12 cellular contexts compared by ENCODE assay signal in genomic region chr17:55625516-55625915, GRCh38.
DNase-seq lines count a peak whose midpoint lies in the region; ATAC-seq and TF ChIP-seq lines count a peak whose summit lies in the region.
"Had no signal": no experiment of that assay in that cellular context is flagged by ENCODE, and none has a peak within 500 bp of the region (broad histone marks: within the 10 kb centered on the region; RNA-seq: fewer than 3 reads in every experiment).

No MANE protein-coding gene starts in this region.

- H3K4me3 Mint-ChIP-seq in CD4-positive, alpha-beta memory T cell, result peak overlapping the region in 4 of 8 donors; percentile 38 to 64 (median 54)

- CTCF ChIA-PET in CD4-positive, alpha-beta memory T cell (lab: Charles Lee; ENCODE audit: partially characterized antibody), result interaction anchor here (0.9 to 1.2 kb wide), 2 partner anchors 15 to 23 kb away, joined by 3 read pairs; no protein-coding TSS in a partner anchor

- intact Hi-C loops in CD4-positive, alpha-beta memory T cell (cut with micrococcal nuclease), result no loop called here

- peak overlapping the region; percentile 90; the same call in 1 of the 2 replicates for H2AFZ ChIP-seq in OCI-LY3 (ENCODE audit: low read depth, low read length)

- peaks cover 5 to 12% (median 11%) of the 10 kb centered on the region in 4 donors for H3K4me1 Mint-ChIP-seq in CD4-positive, alpha-beta memory T cell

- no peak for TF ChIP-seq CTCF in OCI-LY3 (IDR thresholded peaks at IDR 0.05; ENCODE audit: low read depth, low read length)
- TF ChIP-seq CTCF in upper lobe of left lung (IDR thresholded peaks at IDR 0.05), result no peak

- TF ChIP-seq POLR2A in upper lobe of left lung (IDR thresholded peaks at IDR 0.05), result no peak

- no peak for TF ChIP-seq EP300 in upper lobe of left lung (IDR thresholded peaks at IDR 0.05)

- peaks cover 19% of the 10 kb centered on the region for H3K4me1 ChIP-seq in OCI-LY3 (ENCODE audit: low read length)
- H3K4me1 ChIP-seq in CD4-positive, alpha-beta memory T cell (ENCODE audit: insufficient read depth, low read length), result peaks cover 6% of the 10 kb centered on the region
- peaks cover 0 to 21% (median 12%) of the 10 kb centered on the region in 4 donors for H3K4me1 ChIP-seq in upper lobe of left lung

- H4K20me1 ChIP-seq in OCI-LY3 (ENCODE audit: insufficient read depth, low read length), result no peaks in the 10 kb centered on the region

- POLR2A ChIA-PET in CD4-positive, alpha-beta memory T cell (lab: Charles Lee; ENCODE audit: partially characterized antibody), result interaction anchor here (1.0 kb wide), 1 partner anchor 48 kb away, joined by 4 read pairs; no protein-coding TSS in a partner anchor

- no peaks in the 10 kb centered on the region for H3K36me3 Mint-ChIP-seq in CD4-positive, alpha-beta memory T cell

- H3K4me2 ChIP-seq in OCI-LY3 (ENCODE audit: low read length), result peak overlapping the region; percentile 86

- H3K36me3 ChIP-seq in OCI-LY3 (replicated peaks; ENCODE audit: low read depth, low read length) (no peaks in the 10 kb centered on the region), upper lobe of left lung (no peaks in the 10 kb centered on the region)
- no peaks in the 10 kb centered on the region for H3K36me3 ChIP-seq in CD4-positive, alpha-beta memory T cell (ENCODE audit: insufficient read depth, low read length)

- no peaks in the 10 kb centered on the region for H3K79me2 ChIP-seq in OCI-LY3 (ENCODE audit: low read length)

- H3K9ac ChIP-seq in OCI-LY3 (ENCODE audit: low read length), result peak overlapping the region; percentile 26; the same call in 1 of the 2 replicates

- H3K4me3 ChIP-seq in OCI-LY3 (ENCODE audit: low read length), result peak overlapping the region; percentile 59
- no peak overlapping the region for H3K4me3 ChIP-seq in CD4-positive, alpha-beta memory T cell (ENCODE audit: low read length in 2 of 2)
- no peak overlapping the region for H3K4me3 ChIP-seq in upper lobe of left lung

- H3K9me3 ChIP-seq in OCI-LY3 (ENCODE audit: insufficient read depth, low read length) (no peaks in the 10 kb centered on the region), upper lobe of left lung (no peaks in the 10 kb centered on the region)
- H3K9me3 ChIP-seq in CD4-positive, alpha-beta memory T cell (ENCODE audit: control insufficient read depth in 1 of 2, low read length in 2 of 2), result no peaks in the 10 kb centered on the region

- peak overlapping the region in 3 of 7 donors; percentile 25 to 59 (median 51) for H3K27ac Mint-ChIP-seq in CD4-positive, alpha-beta memory T cell

- peak overlapping the region; percentile 47; the same call in 1 of the 2 replicates for H3K27ac ChIP-seq in OCI-LY3 (ENCODE audit: low read length)
- H3K27ac ChIP-seq in CD4-positive, alpha-beta memory T cell (ENCODE audit: low read depth, low read length), result no peak overlapping the region
- peak overlapping the region in 2 of 4 donors; percentile 51 to 81 for H3K27ac ChIP-seq in upper lobe of left lung
- H3K27ac ChIP-seq: HL-60 had no signal

- DNase-seq in activated effector memory CD4-positive, alpha-beta T cell treated with anti-CD3 and anti-CD28 coated beads, Interleukin-2, amount 50 U/mL, for 16 hours, result no peak
- DNase-seq in CD4-positive, alpha-beta memory T cell, result no peak
- DNase-seq in activated naive CD4-positive, alpha-beta T cell (lab: John Stamatoyannopoulos, UW), result no peak
- no peak for DNase-seq in upper lobe of left lung
- DNase-seq: erythroblast, NCI-H1048, NCI-H82 had no signal

- H3K9me3 Mint-ChIP-seq in CD4-positive, alpha-beta memory T cell, result no peaks in the 10 kb centered on the region

- peak; percentile 86 for ATAC-seq in GM18502 (IDR thresholded peaks at IDR 0.05; ENCODE audit: poor library complexity, unreplicated experiment)
- peak; percentile 48 for ATAC-seq in GM19397 (IDR thresholded peaks at IDR 0.05; ENCODE audit: unreplicated experiment)
- ATAC-seq in HG02938 (IDR thresholded peaks at IDR 0.05; ENCODE audit: unreplicated experiment), result peak; percentile 66
- ATAC-seq in upper lobe of left lung (ENCODE audit: low FRiP score in 2 of 2), result no peak

- H3K27me3 ChIP-seq in OCI-LY3 (ENCODE audit: low read depth, low read length) (peaks cover 3% of the 10 kb centered on the region; the same call in 1 of the 2 replicates), upper lobe of left lung (no peaks in the 10 kb centered on the region)
- no peaks in the 10 kb centered on the region for H3K27me3 ChIP-seq in CD4-positive, alpha-beta memory T cell (ENCODE audit: insufficient read depth, low read length)

- peaks cover 7 to 13% of the 10 kb centered on the region in 2 donors for H3K27me3 Mint-ChIP-seq in CD4-positive, alpha-beta memory T cell

Comparison
In these comparisons a context has a peak if more than half of its experiments do, and no peak if none do; other contexts are left out.
1. ATAC-seq: peak in GM18502 (single experiment), GM19397 (single experiment) and HG02938 (single experiment); none in upper lobe of left lung (0 of 2).